In the genomic region with DNA sequence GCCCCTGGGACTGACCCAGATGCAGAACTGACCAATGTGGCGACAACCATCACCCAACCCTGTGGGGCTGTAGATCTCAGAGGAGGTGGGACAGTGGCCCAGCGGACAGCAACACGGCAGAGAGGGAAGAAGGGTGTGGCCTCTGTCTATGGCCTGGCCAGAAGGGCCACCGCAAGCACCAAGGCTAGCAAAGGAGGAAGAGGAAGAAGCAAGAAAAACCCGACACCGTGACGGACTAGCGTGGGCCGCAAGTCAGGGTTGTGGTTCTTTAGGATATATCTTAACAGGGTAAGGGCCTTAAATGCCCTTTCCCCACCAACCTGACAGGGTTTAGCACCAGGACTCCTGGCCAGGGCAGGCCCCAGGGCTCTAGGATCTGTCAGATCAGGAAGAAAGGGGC, we compare ENCODE assay signal across 10 cellular contexts.
DNase-seq lines count a peak whose midpoint lies in the region; ATAC-seq and TF ChIP-seq lines count a peak whose summit lies in the region.
"Had no signal": no experiment of that assay in that cellular context is flagged by ENCODE, and none has a peak within 500 bp of the region (broad histone marks: within the 10 kb centered on the region; RNA-seq: fewer than 3 reads in every experiment).

No MANE protein-coding gene starts in this region.

- DNase-seq in GM12865 (ENCODE audit: low read depth): peak; percentile 28
- no peak for DNase-seq in body of pancreas
- DNase-seq in neural progenitor cell (ENCODE audit: low spot score): no peak
- DNase-seq in iPS-NIHi7 (ENCODE audit: extremely low spot score): no peak
- DNase-seq in NCI-H128 (lab: John Stamatoyannopoulos, UW; ENCODE audit: unreplicated experiment): no peak
- DNase-seq in ACHN: no peak
- DNase-seq: activated CD4-positive, alpha-beta T cell treated with anti-CD3 and anti-CD28 coated beads for 48 hours; NCI-H2081 had no signal

- H3K4me3 ChIP-seq in GM12865 (ENCODE audit: low read depth, low read length) (no peak overlapping the region), body of pancreas (no peak overlapping the region), neural progenitor cell (no peak overlapping the region)

- 91 to 96% methylated on average over 9 of the region's 9 CpGs for WGBS in body of pancreas, 2 donors

- H3K4me2 ChIP-seq in neural progenitor cell: peak overlapping the region; percentile 34

- H3K27me3 Mint-ChIP-seq in neural progenitor cell (ENCODE audit: insufficient read depth, low read depth): peaks cover 51% of the 10 kb centered on the region

- intact Hi-C loops in body of pancreas (cut with DNase I): no loop called here

- H3K4me3 Mint-ChIP-seq in neural progenitor cell: no peak overlapping the region

- peaks cover 14% of the 10 kb centered on the region for H3K79me2 ChIP-seq in neural progenitor cell (ENCODE audit: low read depth)

- no peak for TF ChIP-seq CTCF in GM12865 (IDR thresholded peaks at IDR 0.05; ENCODE audit: insufficient read depth, low read depth, low read length, missing control alignments)
- no peak for TF ChIP-seq CTCF in body of pancreas (IDR thresholded peaks at IDR 0.05)
- TF ChIP-seq CTCF in neural progenitor cell (IDR thresholded peaks at IDR 0.05): no peak

- H3K27me3 ChIP-seq in body of pancreas (no peaks in the 10 kb centered on the region), neural progenitor cell (peaks cover 33% of the 10 kb centered on the region)

- H3K9ac ChIP-seq in neural progenitor cell: no peak overlapping the region

- peaks cover 21% of the 10 kb centered on the region for H3F3A ChIP-seq in neural progenitor cell (ENCODE audit: low read depth)

- H3K4me1 ChIP-seq in body of pancreas (peaks cover 81% of the 10 kb centered on the region), neural progenitor cell (peaks cover 43% of the 10 kb centered on the region)

- H2AFZ ChIP-seq in neural progenitor cell (replicated peaks): no peak overlapping the region

- no peak for TF ChIP-seq POLR2A in body of pancreas (IDR thresholded peaks at IDR 0.05)

- no peaks in the 10 kb centered on the region for H3K36me3 Mint-ChIP-seq in neural progenitor cell

- H3K9me3 ChIP-seq in body of pancreas: no peaks in the 10 kb centered on the region
- H3K9me3 ChIP-seq in neural progenitor cell (ENCODE audit: low read depth): no peaks in the 10 kb centered on the region

- peaks cover 99% of the 10 kb centered on the region for H4K20me1 ChIP-seq in neural progenitor cell (ENCODE audit: low read depth)

- peaks cover 6% of the 10 kb centered on the region for H3K9me3 Mint-ChIP-seq in neural progenitor cell

- peaks cover 63% of the 10 kb centered on the region for H3K4me1 Mint-ChIP-seq in neural progenitor cell

- ATAC-seq in HG03432 (IDR thresholded peaks at IDR 0.05; ENCODE audit: unreplicated experiment) (peak; percentile 72), body of pancreas (no peak), GM18498 (IDR thresholded peaks at IDR 0.05; ENCODE audit: unreplicated experiment) (no peak)

- H3K27ac Mint-ChIP-seq in neural progenitor cell: no peak overlapping the region

- H3K27ac ChIP-seq in body of pancreas: peak overlapping the region; percentile 69 to 91 (median 79)
- H3K27ac ChIP-seq in neural progenitor cell: no peak overlapping the region

- H3K36me3 ChIP-seq in body of pancreas (replicated peaks in 1 of 2; ENCODE audit: insufficient read depth in 1 of 2, low read depth in 2 of 2): no peaks in the 10 kb centered on the region
- no peaks in the 10 kb centered on the region for H3K36me3 ChIP-seq in neural progenitor cell

- in situ Hi-C loops in ACHN (cut with HindIII; ENCODE audit: low pct_ligation_motif_present, low pct_unique_long_range_greater_than_20kb, low sequenced_read_pairs): no loop called here
